26 cellular contexts compared by ENCODE assay signal in the genomic region with DNA sequence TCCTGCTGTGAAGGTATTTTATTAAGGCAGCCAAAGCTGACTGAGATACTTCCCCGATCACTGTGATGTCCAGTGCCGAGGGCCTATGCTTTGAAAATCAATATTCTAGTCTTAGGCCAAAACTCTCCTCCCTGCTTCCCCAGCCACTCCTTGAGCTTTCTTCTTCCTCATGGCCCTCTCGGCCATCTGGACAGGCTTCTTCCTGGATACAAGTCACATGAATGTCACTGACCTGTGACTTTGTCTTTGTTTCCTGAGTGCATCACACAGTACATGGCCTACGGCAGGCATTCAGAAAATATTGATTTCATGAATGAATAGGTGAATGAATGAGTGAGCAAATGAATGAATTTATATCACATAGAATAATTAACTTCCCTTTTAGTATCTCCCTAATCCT. TPM values are rescaled to one million over a fixed set of nuclear protein-coding genes. Genes with fewer than 3 reads are reported as not detected.
DNase-seq lines count a peak whose midpoint lies in the region; ATAC-seq, FAIRE-seq and TF ChIP-seq lines count a peak whose summit lies in the region.
"Had no signal": no experiment of that assay in that cellular context is flagged by ENCODE, and none has a peak within 500 bp of the region (broad histone marks: within the 10 kb centered on the region; RNA-seq: fewer than 3 reads in every experiment).

No MANE protein-coding gene starts in this region.

- no peaks in the 10 kb centered on the region for H3K27me3 Mint-ChIP-seq in type B pancreatic cell
- H3K27me3 Mint-ChIP-seq in MCF 10A (ENCODE audit: insufficient read depth, unreplicated experiment) = peaks cover under 1% of the 10 kb centered on the region

- no peak overlapping the region for H3K4me2 ChIP-seq in HepG2 (ENCODE audit: low read depth, low read length)
- H3K4me2 ChIP-seq in hepatocyte = no peak overlapping the region

- CTCF ChIA-PET in HepG2 (lab: Yijun Ruan, JAX; ENCODE audit: low intra/inter-chr PET ratio, low total read pairs) (no interaction called here), MCF 10A (lab: Yijun Ruan, JAX) (no interaction called here)

- H3K4me1 ChIP-seq in liver (ENCODE audit: control insufficient read depth in 4 of 4, insufficient read depth in 4 of 4, low read length in 3 of 4) = peaks cover 1 to 23% (median 12%) of the 10 kb centered on the region in 4 donors
- H3K4me1 ChIP-seq in HepG2 (ENCODE audit: insufficient read depth, low read length) = peaks cover 60% of the 10 kb centered on the region
- H3K4me1 ChIP-seq in hepatocyte (ENCODE audit: insufficient read depth) = peaks cover 17% of the 10 kb centered on the region

- FAIRE-seq in HepG2 (lab: Jason Lieb, UNC) = no peak
- FAIRE-seq: GM12892, H54, HTR-8/SVneo had no signal

- H3K4me3 ChIP-seq in liver (ENCODE audit: low read depth in 1 of 3, low read length in 3 of 3) (no peak overlapping the region), HepG2 (replicated peaks in 1 of 3; ENCODE audit: insufficient read depth in 1 of 3, low read depth in 2 of 3, low read length in 3 of 3) (no peak overlapping the region), hepatocyte (no peak overlapping the region)
- H3K4me3 ChIP-seq: BLaER1 treated with 17β-estradiol and CSF1 and Interleukin-3, amounts not matched to agents 10 nM and 100 nM had no signal

- TF ChIP-seq POLR2A in HepG2 (IDR thresholded peaks at IDR 0.05; ENCODE audit: insufficient read depth in 1 of 2, low read depth in 2 of 2, low read length in 2 of 2) = no peak

- H2AFZ ChIP-seq in HepG2 (ENCODE audit: low read length) (no peak overlapping the region), hepatocyte (no peak overlapping the region)

- no peak for ATAC-seq in HepG2
- ATAC-seq in GM18873 (IDR thresholded peaks at IDR 0.05; ENCODE audit: low FRiP score, unreplicated experiment) = no peak
- ATAC-seq: Panc1 had no signal

- no peak overlapping the region for H3K4me3 Mint-ChIP-seq in type B pancreatic cell
- H3K4me3 Mint-ChIP-seq in MCF 10A (ENCODE audit: unreplicated experiment) = no peak overlapping the region
- H3K4me3 Mint-ChIP-seq: CD4-positive, alpha-beta T cell had no signal

- peak in 1 of 2 donors; percentile 6 for TF ChIP-seq RAD21 in liver (IDR thresholded peaks at IDR 0.05)
- no peak for TF ChIP-seq RAD21 in HepG2 (CRISPR knock-in tag; IDR thresholded peaks at IDR 0.05)

- peak overlapping the region; percentile 2 for H3K27ac Mint-ChIP-seq in type B pancreatic cell
- no peak overlapping the region for H3K27ac Mint-ChIP-seq in MCF 10A (ENCODE audit: low read depth, unreplicated experiment)
- H3K27ac Mint-ChIP-seq: CD4-positive, alpha-beta T cell had no signal

- H3K4me1 Mint-ChIP-seq in type B pancreatic cell (ENCODE audit: unreplicated experiment) = peaks cover 23% of the 10 kb centered on the region
- H3K4me1 Mint-ChIP-seq in MCF 10A (ENCODE audit: insufficient read depth, unreplicated experiment) = peaks cover 10% of the 10 kb centered on the region

- in situ Hi-C loops in HepG2 (cut with HindIII; ENCODE audit: extremely low pct_ligation_motif_present, low pct_unique_long_range_greater_than_20kb) = no loop called here

- no peak for TF ChIP-seq EP300 in HepG2 (IDR thresholded peaks at IDR 0.05; ENCODE audit: low read depth in 2 of 2, low read length in 2 of 2)
- TF ChIP-seq EP300 in HepG2 (CRISPR knock-in tag; IDR thresholded peaks at IDR 0.05; ENCODE audit: borderline replicate concordance) = no peak

- H3K36me3 ChIP-seq in liver (ENCODE audit: control insufficient read depth in 4 of 4, insufficient read depth in 3 of 4, low read depth in 1 of 4, low read length in 3 of 4) = no peaks in the 10 kb centered on the region
- no peaks in the 10 kb centered on the region for H3K36me3 ChIP-seq in HepG2 (replicated peaks in 1 of 2; ENCODE audit: control insufficient read depth in 1 of 2, insufficient read depth in 2 of 2, low read length in 2 of 2)
- no peaks in the 10 kb centered on the region for H3K36me3 ChIP-seq in hepatocyte (replicated peaks; ENCODE audit: insufficient read depth, low read depth)
- H3K36me3 ChIP-seq: BLaER1 treated with 17β-estradiol and CSF1 and Interleukin-3, amounts not matched to agents 10 nM and 100 nM had no signal

- BruUV-seq in HepG2 (replicated peaks; lab: Mats Ljungman, UMichigan) (no TSS peak), MCF 10A (replicated peaks; lab: Mats Ljungman, UMichigan) (no TSS peak)

- H3K27ac ChIP-seq in liver (ENCODE audit: low read depth in 1 of 2, low read length in 2 of 2) (peak overlapping the region; percentile 31 to 46), HepG2 (ENCODE audit: extremely low read length, insufficient read depth, low read length) (no peak overlapping the region), hepatocyte (peak overlapping the region; percentile 84)
- H3K27ac ChIP-seq: BLaER1 treated with 17β-estradiol and CSF1 and Interleukin-3, amounts not matched to agents 10 nM and 100 nM; RWPE1 had no signal

- intact Hi-C loops in HepG2 (cut with micrococcal nuclease; ENCODE audit: unreplicated experiment) = no loop called here
- intact Hi-C loops in MCF 10A (cut with micrococcal nuclease) = no loop called here

- H3K27me3 ChIP-seq in liver (ENCODE audit: control insufficient read depth in 4 of 4, insufficient read depth in 4 of 4, low read length in 3 of 4) (no peaks in the 10 kb centered on the region), HepG2 (ENCODE audit: control insufficient read depth in 1 of 2, insufficient read depth in 2 of 2, low read length in 2 of 2) (no peaks in the 10 kb centered on the region), hepatocyte (no peaks in the 10 kb centered on the region)
- H3K27me3 ChIP-seq: BLaER1 treated with 17β-estradiol and CSF1 and Interleukin-3, amounts not matched to agents 10 nM and 100 nM had no signal

- no peaks in the 10 kb centered on the region for H3K9me2 ChIP-seq in hepatocyte (replicated peaks; ENCODE audit: insufficient read depth)

- POLR2A ChIA-PET in HepG2 (lab: Yijun Ruan, JAX) (interaction anchor here (1.2 to 3.0 kb wide), 4 partner anchors 10 to 40 kb away, joined by 3 to 39 read pairs (median 18); partner anchors contain the start of gene HES1), MCF 10A (lab: Yijun Ruan, JAX) (interaction anchor here (0.6 to 2.1 kb wide), 2 partner anchors 21 to 30 kb away, joined by 3 to 17 read pairs; no protein-coding TSS in a partner anchor)

- H3K79me2 ChIP-seq in HepG2 (ENCODE audit: insufficient read depth, low read length) = no peaks in the 10 kb centered on the region
- no peaks in the 10 kb centered on the region for H3K79me2 ChIP-seq in hepatocyte

- H3K9me3 Mint-ChIP-seq in type B pancreatic cell (no peaks in the 10 kb centered on the region), MCF 10A (ENCODE audit: unreplicated experiment) (no peaks in the 10 kb centered on the region)
- H3K9me3 Mint-ChIP-seq: CD4-positive, alpha-beta T cell had no signal

- H4K20me1 ChIP-seq in HepG2 (ENCODE audit: insufficient read depth, low read length) (no peaks in the 10 kb centered on the region), hepatocyte (ENCODE audit: insufficient read depth, poor library complexity, severe bottlenecking) (no peaks in the 10 kb centered on the region)
- H4K20me1 ChIP-seq: BLaER1 treated with 17β-estradiol and CSF1 and Interleukin-3, amounts not matched to agents 10 nM and 100 nM had no signal

- no peak for DNase-seq in HepG2 (ENCODE audit: low spot score)
- DNase-seq in hepatocyte (ENCODE audit: low spot score) = no peak
- DNase-seq in mucosa of gallbladder (ENCODE audit: low spot score) = peak; percentile 85
- DNase-seq in type B pancreatic cell (ENCODE audit: extremely low spot score, unreplicated experiment) = no peak
- DNase-seq in dermis blood vessel endothelial cell = no peak
- DNase-seq in MCF 10A (ENCODE audit: unreplicated experiment) = no peak
- DNase-seq: CD4-positive, alpha-beta T cell; DMS79 treated with DMSO at 0.1 percent for 48 hours; KG1; MM.1S; NCI-H1417; NCI-H187; NCI-H2081 treated with DMSO at 0.1 percent for 48 hours; NCI-H2171; NCI-H226; NCI-H510A; NCI-H69; SHP77 had no signal

- 28% methylated on average over 4 of the region's 4 CpGs for WGBS in liver
- WGBS in HepG2 (ENCODE audit: low lambda C conversion rate) = 76% methylated on average over 4 of the region's 4 CpGs
- WGBS in hepatocyte (ENCODE audit: low lambda C conversion rate, missing lambda C conversion rate) = 93% methylated on average over 4 of the region's 4 CpGs

- H3K9me3 ChIP-seq in liver (ENCODE audit: control insufficient read depth in 4 of 4, low read length in 3 of 4) = no peaks in the 10 kb centered on the region
- H3K9me3 ChIP-seq in HepG2 (ENCODE audit: low read length) = no peaks in the 10 kb centered on the region
- no peaks in the 10 kb centered on the region for H3K9me3 ChIP-seq in hepatocyte (ENCODE audit: low read depth)
- H3K9me3 ChIP-seq: BLaER1 treated with 17β-estradiol and CSF1 and Interleukin-3, amounts not matched to agents 10 nM and 100 nM had no signal

- no peak overlapping the region for H3K9ac ChIP-seq in liver (ENCODE audit: low read depth in 1 of 2, low read length in 2 of 2)
- H3K9ac ChIP-seq in HepG2 (ENCODE audit: insufficient read depth, low read depth, low read length) = no peak overlapping the region
- H3K9ac ChIP-seq: BLaER1 treated with 17β-estradiol and CSF1 and Interleukin-3, amounts not matched to agents 10 nM and 100 nM had no signal

- TF ChIP-seq CTCF in liver (IDR thresholded peaks at IDR 0.05; ENCODE audit: low read depth, low read length, missing input control) (no peak), HepG2 (CRISPR knock-in tag; IDR thresholded peaks at IDR 0.05) (no peak), hepatocyte (IDR thresholded peaks at IDR 0.05; ENCODE audit: poor library complexity) (no peak), type B pancreatic cell (conservative IDR thresholded peaks at IDR 0.05) (no peak), MCF 10A (IDR thresholded peaks at IDR 0.05; ENCODE audit: unreplicated experiment) (no peak)

- H3K36me3 Mint-ChIP-seq in type B pancreatic cell (no peaks in the 10 kb centered on the region), MCF 10A (ENCODE audit: insufficient read depth, unreplicated experiment) (no peaks in the 10 kb centered on the region)

RNA-seq across cellular contexts. Expression of gene HES1, which starts 24.6 kb away (rescaled TPM):
- total RNA-seq in liver (1 to 10 TPM; 5.3 to 6.8 TPM), HepG2 (2016; rRNA removed; fragmentation: Illumina TruSeq; extraction: Trizol) (15.0 and 19.8 TPM in 2 replicates), hepatocyte (132 and 136 TPM in 2 replicates), mucosa of gallbladder (54.1 TPM), type B pancreatic cell (ENCODE audit: low replicate concordance) (100 and 180 TPM in 2 replicates), dermis blood vessel endothelial cell (45.8 and 91.0 TPM in 2 replicates), MCF 10A (2022) (34.6 and 37.8 TPM in 2 replicates)
- polyA plus RNA-seq in liver (10 to 100 TPM; 11.2 to 12.5 TPM), HepG2 (2011; rRNA removed) (15.4 and 16.6 TPM in 2 replicates), hepatocyte (131 and 142 TPM in 2 replicates)
- 16.2 and 16.8 TPM in 2 replicates for total RNA-seq in HepG2 (2016; cell fraction: cytosol; rRNA removed; fragmentation: Illumina TruSeq; extraction: Trizol; ENCODE audit: low read depth)
- 14.9 and 18.9 TPM in 2 replicates for total RNA-seq in HepG2 (2016; cell fraction: insoluble cytoplasmic fraction; rRNA removed; fragmentation: Illumina TruSeq; extraction: Trizol)
- total RNA-seq in HepG2 (2016; cell fraction: membrane; rRNA removed; fragmentation: Illumina TruSeq; extraction: Trizol) = 17.2 and 18.1 TPM in 2 replicates
- 20.8 and 25.5 TPM in 2 replicates for total RNA-seq in HepG2 (2016; cell fraction: nucleus; rRNA removed; fragmentation: Illumina TruSeq; extraction: Trizol)
- 13.8 and 15.8 TPM in 2 replicates for polyA plus RNA-seq in HepG2 (2011; cell fraction: cytosol; rRNA removed)
- polyA plus RNA-seq in HepG2 (2011; cell fraction: nucleus; rRNA removed) = 27.8 and 33.4 TPM in 2 replicates
- polyA plus RNA-seq in HepG2 (2012) = 20.4 and 25.8 TPM in 2 replicates
- 3.5 and 4.3 TPM in 2 replicates for polyA plus RNA-seq in HepG2 (2016; cell fraction: cytosol; fragmentation: Illumina TruSeq; extraction: Trizol; ENCODE audit: low read depth)
- 14.5 and 15.2 TPM in 2 replicates for polyA plus RNA-seq in HepG2 (2016; cell fraction: insoluble cytoplasmic fraction; fragmentation: Illumina TruSeq; extraction: Trizol; ENCODE audit: low read depth)
- 4.3 and 4.5 TPM in 2 replicates for polyA plus RNA-seq in HepG2 (2016; cell fraction: membrane; fragmentation: Illumina TruSeq; extraction: Trizol; ENCODE audit: low read depth)
- 31.4 and 34.9 TPM in 2 replicates for polyA plus RNA-seq in HepG2 (2016; cell fraction: nucleus; fragmentation: Illumina TruSeq; extraction: Trizol; ENCODE audit: insufficient read depth, low read depth)
- 4.8 and 36.7 TPM in 2 replicates for polyA minus RNA-seq in HepG2 (2011; rRNA and poly(A)+ RNA removed; ENCODE audit: low replicate concordance)
- 37.8 and 44.8 TPM in 2 replicates for polyA minus RNA-seq in HepG2 (2011; cell fraction: cytosol; rRNA and poly(A)+ RNA removed)
- 45.6 and 54.7 TPM in 2 replicates for polyA minus RNA-seq in HepG2 (2011; cell fraction: nucleus; rRNA and poly(A)+ RNA removed)
